Comparison of ENCODE assay signal across 8 cellular contexts in the genomic region with DNA sequence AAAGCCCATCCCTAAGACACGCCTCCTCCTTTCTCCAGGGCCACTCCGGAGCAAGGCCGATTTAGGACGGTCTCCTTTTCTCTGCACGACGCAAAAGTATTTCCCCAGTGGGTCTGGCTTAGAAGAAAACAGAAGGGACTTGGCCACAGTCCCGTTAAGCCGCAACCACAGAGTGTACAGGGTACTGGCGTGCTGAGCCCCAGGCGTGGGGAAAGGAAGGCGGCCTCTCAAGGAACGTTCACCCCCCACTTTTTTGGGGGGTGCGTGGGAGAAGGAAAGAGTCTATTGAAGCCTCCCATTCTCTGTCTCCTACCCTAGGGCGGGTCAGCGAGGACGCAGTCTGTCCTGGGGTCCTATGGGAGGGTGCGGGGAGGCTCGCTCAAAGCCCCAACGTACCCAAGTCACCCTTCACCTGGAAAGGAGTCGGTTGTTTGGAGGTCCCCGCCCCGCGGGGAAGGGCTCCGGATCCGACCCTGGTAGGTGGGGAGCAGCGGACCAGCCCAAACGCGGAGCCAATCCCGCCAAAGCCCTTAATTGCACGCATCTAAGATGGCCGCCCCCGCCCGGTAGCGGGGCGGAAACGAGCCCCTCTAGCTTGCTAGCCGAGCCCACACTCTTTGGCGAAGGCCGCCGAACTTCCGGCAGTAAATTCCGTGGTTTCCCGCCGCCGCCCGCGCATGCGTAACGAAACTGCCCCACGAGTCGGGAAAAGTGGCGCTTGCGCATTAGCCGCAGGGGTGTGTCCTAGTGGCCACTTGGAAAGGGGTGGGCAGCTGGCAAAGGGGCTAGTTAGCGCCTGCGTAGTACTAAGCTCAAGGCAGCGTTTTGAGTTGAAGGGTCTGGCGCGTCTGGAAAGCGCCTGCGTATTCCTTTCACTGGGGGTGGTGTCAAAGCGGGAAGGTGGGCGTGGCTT.
A peak's percentile ranks its signal among the peaks of the same experiment; 100 is the strongest.
DNase-seq lines count a peak whose midpoint lies in the region; ATAC-seq, FAIRE-seq and TF ChIP-seq lines count a peak whose summit lies in the region.

A gene with protein sequence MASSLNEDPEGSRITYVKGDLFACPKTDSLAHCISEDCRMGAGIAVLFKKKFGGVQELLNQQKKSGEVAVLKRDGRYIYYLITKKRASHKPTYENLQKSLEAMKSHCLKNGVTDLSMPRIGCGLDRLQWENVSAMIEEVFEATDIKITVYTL (minus strand): TSS at position 434 of the 913 bp plus-strand sequence. CDS start 722 bp downstream, outside the sequence.

- DNase-seq in AG09309 (ENCODE audit: low read depth) (peak; percentile 99), NCI-H446 (lab: John Stamatoyannopoulos, UW) (peak; percentile 99 to 100)
- peak; percentile 99 for DNase-seq in activated CD4-positive, CD25-positive, alpha-beta regulatory T cell treated with anti-CD3 and anti-CD28 coated beads, Interleukin-2, amount 50 U/mL, for 16 hours (ENCODE audit: low read depth, low spot score)
- DNase-seq in central memory CD8-positive, alpha-beta T cell (ENCODE audit: low spot score in 2 of 2), result peak; percentile 99 to 100
- DNase-seq in stimulated activated CD4-positive, alpha-beta T cell treated with anti-CD3 and anti-CD28 coated beads, Interleukin-12 subunit alpha, Interleukin-12 subunit beta, amount 100 ng/mL, for 48 hours (ENCODE audit: low read depth in 2 of 3, low spot score in 1 of 3), result peak; percentile 99 to 100 (median 100)

- peak; percentile 94 for FAIRE-seq in islet of Langerhans (lab: Jason Lieb, UNC)

- H3K4me1 Mint-ChIP-seq in central memory CD8-positive, alpha-beta T cell, result peaks cover 49% of the 10 kb centered on the region

- H3K9me3 Mint-ChIP-seq in central memory CD8-positive, alpha-beta T cell, result no peaks in the 10 kb centered on the region

- no peaks in the 10 kb centered on the region for H3K27me3 Mint-ChIP-seq in central memory CD8-positive, alpha-beta T cell

- ATAC-seq in GM19025 (IDR thresholded peaks at IDR 0.05; ENCODE audit: low read depth, unreplicated experiment) (peak; percentile 56), HG03342 (IDR thresholded peaks at IDR 0.05; ENCODE audit: unreplicated experiment) (peak; percentile 60)
- ATAC-seq in central memory CD8-positive, alpha-beta T cell (replicated peaks; ENCODE audit: extremely low read depth, poor library complexity, severe bottlenecking), result peak; percentile 78

- H3K27ac Mint-ChIP-seq in central memory CD8-positive, alpha-beta T cell (ENCODE audit: low read depth), result peak within 1 kb of the TSS; percentile 95

- TF ChIP-seq CTCF in AG09309 (IDR thresholded peaks at IDR 0.05; ENCODE audit: control insufficient read depth, insufficient read depth, low read depth, low read length, missing control alignments), result no peak

- peak within 1 kb of the TSS; percentile 92 for H3K4me3 Mint-ChIP-seq in central memory CD8-positive, alpha-beta T cell

- H3K36me3 Mint-ChIP-seq in central memory CD8-positive, alpha-beta T cell (ENCODE audit: insufficient read depth), result peaks cover 19% of the 10 kb centered on the region

- peak within 1 kb of the TSS; percentile 89 for H3K4me3 ChIP-seq in AG09309 (ENCODE audit: control insufficient read depth, low read depth, low read length)

Comparison
In these comparisons a context has a peak if more than half of its experiments do, and no peak if none do; other contexts are left out.
1. Peak in every context shown above with its lines: DNase-seq, ATAC-seq and H3K4me3 ChIP-seq.